Comparison of ENCODE assay signal across 24 cellular contexts in the genomic region with DNA sequence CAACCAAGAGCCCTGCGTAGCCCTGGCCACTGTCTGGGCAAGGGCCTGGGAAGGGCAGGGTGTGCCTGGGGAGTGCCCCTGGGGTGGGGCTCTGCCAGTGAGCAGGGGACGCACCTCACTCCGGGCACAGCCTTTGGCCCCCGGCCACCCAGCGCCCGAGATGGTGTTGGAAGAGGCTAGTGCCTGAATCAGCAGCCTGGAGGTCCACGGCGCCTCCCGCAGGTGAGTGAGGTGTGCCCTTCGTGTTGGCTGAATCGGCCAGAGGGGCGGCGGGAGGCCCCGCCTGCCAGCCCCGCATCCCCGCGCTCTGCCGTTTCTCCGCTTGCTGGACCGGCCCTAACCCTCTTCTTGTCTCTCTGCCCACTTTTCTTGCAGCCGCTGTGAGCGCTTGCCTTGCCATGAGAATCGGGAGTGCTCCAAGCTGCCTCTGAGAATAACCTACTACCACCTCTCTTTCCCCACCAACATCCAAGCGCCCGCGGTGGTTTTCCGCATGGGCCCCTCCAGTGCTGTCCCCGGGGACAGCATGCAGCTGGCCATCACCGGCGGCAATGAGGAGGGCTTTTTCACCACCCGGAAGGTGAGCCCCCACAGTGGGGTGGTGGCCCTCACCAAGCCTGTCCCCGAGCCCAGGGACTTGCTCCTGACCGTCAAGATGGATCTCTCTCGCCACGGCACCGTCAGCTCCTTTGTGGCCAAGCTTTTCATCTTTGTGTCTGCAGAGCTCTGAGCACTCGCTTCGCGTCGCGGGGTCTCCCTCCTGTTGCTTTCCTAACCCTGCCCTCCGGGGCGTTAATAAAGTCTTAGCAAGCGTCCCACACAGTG.
"Had no signal": no experiment of that assay in that cellular context is flagged by ENCODE, and none has a peak within 500 bp of the region (broad histone marks: within the 10 kb centered on the region; RNA-seq: fewer than 3 reads in every experiment).

No MANE protein-coding gene starts in this region.

- H3K27me3 Mint-ChIP-seq: activated CD4-positive, alpha-beta T cell treated with anti-CD3 and anti-CD28 coated beads, Interleukin-2, amount 10 ng/mL, durations not matched to agents 24 days and 14 days had no signal

- DNase-seq: activated CD4-positive, alpha-beta memory T cell treated with anti-CD3 and anti-CD28 coated beads, Interleukin-2, amount 10 ng/mL, durations not matched to agents 7 days and 5 days; activated CD4-positive, alpha-beta T cell treated with anti-CD3 and anti-CD28 coated beads, Interleukin-2, amount 10 ng/mL, durations not matched to agents 24 days and 14 days; activated effector memory CD4-positive, alpha-beta T cell treated with anti-CD3 and anti-CD28 coated beads, Interleukin-2, amount 50 U/mL, for 16 hours; activated naive CD4-positive, alpha-beta T cell treated with anti-CD3 and anti-CD28 coated beads, Interleukin-2, amount 10 ng/mL, durations not matched to agents 7 days and 5 days; activated T-cell treated with anti-CD3 and anti-CD28 coated beads for 4 hours; body of pancreas; effector CD4-positive, alpha-beta T cell; erythroblast; gastrocnemius medialis; head of caudate nucleus; islet precursor cell; naive B cell; stimulated activated CD4-positive, alpha-beta T cell treated with anti-CD3 and anti-CD28 coated beads, Interleukin-12 subunit alpha, Interleukin-12 subunit beta, amount 100 ng/mL, for 4 hours; stimulated activated CD4-positive, alpha-beta T cell treated with anti-CD3 and anti-CD28 coated beads, Interleukin-4, amount 100 ng/mL, for 4 hours; T-helper 17 cell; tibial artery had no signal

- H3K4me1 ChIP-seq: body of pancreas, gastrocnemius medialis, prostate gland, tibial artery, vagina had no signal

- H3K4me1 Mint-ChIP-seq: activated CD4-positive, alpha-beta memory T cell treated with anti-CD3 and anti-CD28 coated beads, Interleukin-2, amount 10 ng/mL, durations not matched to agents 7 days and 5 days; activated CD4-positive, alpha-beta T cell treated with anti-CD3 and anti-CD28 coated beads, Interleukin-2, amount 10 ng/mL, durations not matched to agents 24 days and 14 days; activated naive CD4-positive, alpha-beta T cell treated with anti-CD3 and anti-CD28 coated beads, Interleukin-2, amount 10 ng/mL, durations not matched to agents 7 days and 5 days; naive B cell; neural crest cell; T-helper 17 cell had no signal

- H3K4me3 ChIP-seq: body of pancreas, cardiac muscle cell, gastrocnemius medialis, lung, prostate gland, tibial artery, vagina had no signal

- H3K27ac Mint-ChIP-seq: activated CD4-positive, alpha-beta memory T cell treated with anti-CD3 and anti-CD28 coated beads, Interleukin-2, amount 10 ng/mL, durations not matched to agents 7 days and 5 days; activated CD4-positive, alpha-beta T cell treated with anti-CD3 and anti-CD28 coated beads, Interleukin-2, amount 10 ng/mL, durations not matched to agents 24 days and 14 days; activated naive CD4-positive, alpha-beta T cell treated with anti-CD3 and anti-CD28 coated beads, Interleukin-2, amount 10 ng/mL, durations not matched to agents 7 days and 5 days; dendritic cell treated with granulocyte-macrophage colony-stimulating factor and Interleukin-4, amounts not matched to agents 40 ng/mL and 50 ng/mL, for 4 days; naive B cell; stimulated activated naive CD8-positive, alpha-beta T cell treated with anti-CD3 and anti-CD28 coated beads, Interleukin-15, Interleukin-2, amounts not matched to agents 100 ng/mL and 50 ng/mL, for 24 hours; T-helper 17 cell had no signal

- H3K27ac ChIP-seq: body of pancreas, cardiac muscle cell, gastrocnemius medialis, prostate gland, tibial artery, vagina had no signal

- H3K9me3 ChIP-seq: gastrocnemius medialis, prostate gland, vagina had no signal

- H3K4me3 Mint-ChIP-seq: activated CD4-positive, alpha-beta memory T cell treated with anti-CD3 and anti-CD28 coated beads, Interleukin-2, amount 10 ng/mL, durations not matched to agents 7 days and 5 days; activated CD4-positive, alpha-beta T cell treated with anti-CD3 and anti-CD28 coated beads, Interleukin-2, amount 10 ng/mL, durations not matched to agents 24 days and 14 days; activated naive CD4-positive, alpha-beta T cell treated with anti-CD3 and anti-CD28 coated beads, Interleukin-2, amount 10 ng/mL, durations not matched to agents 7 days and 5 days; dendritic cell treated with granulocyte-macrophage colony-stimulating factor and Interleukin-4, amounts not matched to agents 40 ng/mL and 50 ng/mL, for 4 days; stimulated activated naive CD8-positive, alpha-beta T cell treated with anti-CD3 and anti-CD28 coated beads, Interleukin-15, Interleukin-2, amounts not matched to agents 100 ng/mL and 50 ng/mL, for 24 hours; T-helper 17 cell had no signal

- H3K36me3 Mint-ChIP-seq: activated naive CD4-positive, alpha-beta T cell treated with anti-CD3 and anti-CD28 coated beads, Interleukin-2, amount 10 ng/mL, durations not matched to agents 7 days and 5 days had no signal

- H3K27me3 ChIP-seq: body of pancreas, cardiac muscle cell, gastrocnemius medialis, tibial artery, vagina had no signal

- H3K36me3 ChIP-seq: cardiac muscle cell, gastrocnemius medialis, prostate gland had no signal

- ATAC-seq: activated CD4-positive, CD25-positive, alpha-beta regulatory T cell treated with anti-CD3 and anti-CD28 coated beads, Interleukin-2, amount 50 U/mL, for 24 hours; body of pancreas; gastrocnemius medialis; T-helper 17 cell had no signal
